In genomic region chr4:109574443-109574850, GRCh38 we compare ENCODE assay signal across 8 cellular contexts. TPM values are rescaled to one million over a fixed set of nuclear protein-coding genes. Genes with fewer than 3 reads are reported as not detected.
DNase-seq lines count a peak whose midpoint lies in the region; ATAC-seq and TF ChIP-seq lines count a peak whose summit lies in the region.

No MANE protein-coding gene starts in this region.

- H3K79me2 ChIP-seq in H9 (ENCODE audit: insufficient read depth, low read length) = no peaks in the 10 kb centered on the region; the same call in 1 of the 2 replicates

- no peak overlapping the region for H3K27ac Mint-ChIP-seq in H9
- H3K27ac Mint-ChIP-seq in T-helper 2 cell treated with Interferon-gamma antibody and Interleukin-4, amounts not matched to agents 5 μg/mL and 100 μg/mL, for 36 hours = no peak overlapping the region

- no peak overlapping the region for H3K56ac ChIP-seq in H9 (ENCODE audit: insufficient read length, low read depth, low read length)

- no peak overlapping the region for H3K4me3 Mint-ChIP-seq in H9
- peak overlapping the region; percentile 49 for H3K4me3 Mint-ChIP-seq in T-helper 2 cell treated with Interferon-gamma antibody and Interleukin-4, amounts not matched to agents 5 μg/mL and 100 μg/mL, for 36 hours

- no peak overlapping the region for H2BK120ac ChIP-seq in H9 (ENCODE audit: low read depth, low read length, poor library complexity, severe bottlenecking)

- no peak overlapping the region for H3K18ac ChIP-seq in H9 (ENCODE audit: insufficient read length, low read depth, low read length)

- no peak overlapping the region for H2BK12ac ChIP-seq in H9 (ENCODE audit: insufficient read length, low read depth, low read length)

- H3K36me3 Mint-ChIP-seq in H9 (ENCODE audit: insufficient read depth in 1 of 3, low read depth in 3 of 3) = no peaks in the 10 kb centered on the region; a peak in 1 of 7 replicates
- peaks cover 31% of the 10 kb centered on the region for H3K36me3 Mint-ChIP-seq in T-helper 2 cell treated with Interferon-gamma antibody and Interleukin-4, amounts not matched to agents 5 μg/mL and 100 μg/mL, for 36 hours (ENCODE audit: low read depth)

- no peak overlapping the region for H4K5ac ChIP-seq in H9 (ENCODE audit: insufficient read length, low read depth, low read length)

- no peak overlapping the region for H3T11ph ChIP-seq in H9 (ENCODE audit: low read length)

- no peak overlapping the region for H3K4me3 ChIP-seq in AG10803 (ENCODE audit: low read length)

- H3K27ac ChIP-seq in H9 (ENCODE audit: insufficient read length, low read depth, low read length) (no peak overlapping the region), foreskin keratinocyte (no peak overlapping the region)

- H3K9me3 ChIP-seq in H9 (ENCODE audit: control insufficient read depth, low read depth, low read length) = no peaks in the 10 kb centered on the region

- no peaks in the 10 kb centered on the region; a peak in 1 of 5 replicates for H3K9me3 Mint-ChIP-seq in H9
- peaks cover 5% of the 10 kb centered on the region for H3K9me3 Mint-ChIP-seq in T-helper 2 cell treated with Interferon-gamma antibody and Interleukin-4, amounts not matched to agents 5 μg/mL and 100 μg/mL, for 36 hours

- H2AFZ ChIP-seq in H9 (ENCODE audit: low read length) = no peak overlapping the region

- no peak overlapping the region for H4K8ac ChIP-seq in H9 (replicated peaks; ENCODE audit: insufficient read length, low read depth, low read length)

- H3K27me3 ChIP-seq in H9 (ENCODE audit: insufficient read depth, low read length) (no peaks in the 10 kb centered on the region), foreskin keratinocyte (no peaks in the 10 kb centered on the region)

- no peaks in the 10 kb centered on the region for H3K4me1 ChIP-seq in H9 (ENCODE audit: insufficient read depth, low read length)
- no peaks in the 10 kb centered on the region for H3K4me1 ChIP-seq in foreskin keratinocyte

- no peaks in the 10 kb centered on the region for H4K20me1 ChIP-seq in H9 (ENCODE audit: control insufficient read depth, insufficient read depth, insufficient read length)

- H3K4ac ChIP-seq in H9 (ENCODE audit: low read depth, low read length) = no peak overlapping the region

- ATAC-seq in foreskin keratinocyte = peak; percentile 42
- no peak for ATAC-seq in HG03097 (IDR thresholded peaks at IDR 0.05; ENCODE audit: low FRiP score, unreplicated experiment)
- no peak for ATAC-seq in HG03442 (IDR thresholded peaks at IDR 0.05; ENCODE audit: unreplicated experiment)

- H4K91ac ChIP-seq in H9 (ENCODE audit: insufficient read length, low read depth, low read length) = no peak overlapping the region

- H2BK5ac ChIP-seq in H9 (ENCODE audit: insufficient read length, low read length) = no peak overlapping the region

- no peaks in the 10 kb centered on the region for H3K4me1 Mint-ChIP-seq in H9
- H3K4me1 Mint-ChIP-seq in T-helper 2 cell treated with Interferon-gamma antibody and Interleukin-4, amounts not matched to agents 5 μg/mL and 100 μg/mL, for 36 hours (ENCODE audit: low read depth) = peaks cover 37% of the 10 kb centered on the region

- H2BK20ac ChIP-seq in H9 (ENCODE audit: low read depth, low read length, poor library complexity, severe bottlenecking) = no peak overlapping the region

- H3K9ac ChIP-seq in H9 (ENCODE audit: extremely low read depth, insufficient read length, low read length) = no peak overlapping the region

- DNase-seq in AG10803 (ENCODE audit: low read depth) (no peak), H9 (no peak), foreskin keratinocyte (no peak), NCI-H82 treated with DMSO at 0.1 percent for 48 hours (lab: John Stamatoyannopoulos, UW; ENCODE audit: unreplicated experiment) (no peak)
- no peak for DNase-seq in T-helper 2 cell treated with Interferon-gamma antibody and Interleukin-4, amounts not matched to agents 5 μg/mL and 100 μg/mL, for 36 hours (ENCODE audit: low spot score)
- no peak for DNase-seq in activated CD4-positive, alpha-beta T cell treated with anti-CD3 and anti-CD28 coated beads for 1 hour

- no peak overlapping the region for H2BK15ac ChIP-seq in H9 (ENCODE audit: low read depth, low read length)

- no peak overlapping the region for H3K14ac ChIP-seq in H9 (ENCODE audit: insufficient read depth, low read length)

- no peaks in the 10 kb centered on the region for H3K79me1 ChIP-seq in H9 (ENCODE audit: insufficient read depth, low read depth, low read length, poor library complexity, severe bottlenecking)

- no peak overlapping the region for H2AK5ac ChIP-seq in H9 (ENCODE audit: insufficient read length, low read length)

- no peaks in the 10 kb centered on the region for H3K23me2 ChIP-seq in H9 (ENCODE audit: insufficient read length, low read depth, low read length, poor library complexity, severe bottlenecking)

- peak; percentile 19 for TF ChIP-seq CTCF in AG10803 (conservative IDR thresholded peaks at IDR 0.05; ENCODE audit: low read length)
- TF ChIP-seq CTCF in H9 (conservative IDR thresholded peaks at IDR 0.05) = peak; percentile 33; the same call in 2 of the 3 replicates
- peak; percentile 69 for TF ChIP-seq CTCF in foreskin keratinocyte (conservative IDR thresholded peaks at IDR 0.05)

- no peak overlapping the region for H3K23ac ChIP-seq in H9 (ENCODE audit: insufficient read length, low read depth, low read length)

- no peaks in the 10 kb centered on the region for H3K27me3 Mint-ChIP-seq in H9 (ENCODE audit: low read depth)
- H3K27me3 Mint-ChIP-seq in T-helper 2 cell treated with Interferon-gamma antibody and Interleukin-4, amounts not matched to agents 5 μg/mL and 100 μg/mL, for 36 hours (ENCODE audit: low read depth) = peaks cover 4% of the 10 kb centered on the region

- no CpG with 5 or more reads among the region's 6 CpGs for WGBS in H9 (ENCODE audit: extremely low coverage, insufficient read length, low lambda C conversion rate)

- H3K4me2 ChIP-seq in H9 (ENCODE audit: insufficient read depth, insufficient read length, low read length) = no peak overlapping the region

RNA-seq across cellular contexts. Expression of gene MCUB, which starts 14.4 kb away (rescaled TPM):
- total RNA-seq in H9 (2021) (14.8 and 16.2 TPM in 2 replicates), foreskin keratinocyte (20.7 and 20.9 TPM in 2 replicates)
- polyA plus RNA-seq in foreskin keratinocyte = 20.6 and 21.6 TPM in 2 replicates

Comparison
In these comparisons a context has a peak if more than half of its experiments do, and no peak if none do; other contexts are left out.
1. CTCF ChIP-seq: peak in every context shown above with its lines; median percentile 69 in foreskin keratinocyte; 33 in H9; 19 in AG10803.